Comparison of ENCODE assay signal across 11 cellular contexts in genomic region chr3:124860599-124860998, GRCh38. TPM values are rescaled to one million over a fixed set of nuclear protein-coding genes. Genes with fewer than 3 reads are reported as not detected.
DNase-seq lines count a peak whose midpoint lies in the region; ATAC-seq, FAIRE-seq and TF ChIP-seq lines count a peak whose summit lies in the region.
"Had no signal": no experiment of that assay in that cellular context is flagged by ENCODE, and none has a peak within 500 bp of the region (broad histone marks: within the 10 kb centered on the region; RNA-seq: fewer than 3 reads in every experiment).

No MANE protein-coding gene starts in this region.

- H3K4me1 ChIP-seq in foreskin keratinocyte (peaks cover 27% of the 10 kb centered on the region), pancreas (peaks cover 0 to 4% (median 0%) of the 10 kb centered on the region in 3 donors)
- no peaks in the 10 kb centered on the region for H3K4me1 ChIP-seq in effector memory CD4-positive, alpha-beta T cell (ENCODE audit: control insufficient read depth, insufficient read depth, low read length, poor library complexity, severe bottlenecking)

- H3K27ac ChIP-seq in foreskin keratinocyte (no peak overlapping the region), pancreas (peak overlapping the region in 1 of 4 donors; percentile 13)
- no peak overlapping the region for H3K27ac ChIP-seq in effector memory CD4-positive, alpha-beta T cell (ENCODE audit: insufficient read depth, low read length, poor library complexity, severe bottlenecking)

- no peaks in the 10 kb centered on the region for H3K36me3 ChIP-seq in pancreas
- H3K36me3 ChIP-seq in effector memory CD4-positive, alpha-beta T cell (ENCODE audit: control insufficient read depth, insufficient read depth, low read length): no peaks in the 10 kb centered on the region

- FAIRE-seq in pancreas (lab: Jason Lieb, UNC): no peak

- in situ Hi-C loops in SK-MEL-5 (cut with HindIII; ENCODE audit: low pct_unique_long_range_greater_than_20kb, low sequenced_read_pairs) (no loop called here), KBM-7 (cut with MboI; ENCODE audit: low pct_unique_long_range_greater_than_20kb, low sequenced_read_pairs) (no loop called here)

- DNase-seq in AG20443 (ENCODE audit: low spot score) (peak; percentile 91), SK-MEL-5 (ENCODE audit: low read depth, low spot score) (peak; percentile 58), foreskin keratinocyte (peak; percentile 50 to 81), pancreas (peak in 3 of 6 donors; percentile 39 to 49 (median 46)), KBM-7 (no peak)
- DNase-seq in effector memory CD4-positive, alpha-beta T cell: no peak
- DNase-seq: activated naive CD4-positive, alpha-beta T cell treated with anti-CD3 and anti-CD28 coated beads for 36 hours; NCI-H526 treated with DMSO at 0.1 percent for 48 hours; stimulated activated naive CD8-positive, alpha-beta T cell treated with anti-CD3 and anti-CD28 coated beads, Interleukin-15, Interleukin-2, amounts not matched to agents 100 U/mL and 50 U/mL, for 24 hours had no signal

- H3K27me3 ChIP-seq in foreskin keratinocyte: no peaks in the 10 kb centered on the region
- H3K27me3 ChIP-seq in pancreas: no peaks in the 10 kb centered on the region
- no peaks in the 10 kb centered on the region for H3K27me3 ChIP-seq in effector memory CD4-positive, alpha-beta T cell (replicated peaks; ENCODE audit: control insufficient read depth, insufficient read depth, low read length, poor library complexity, severe bottlenecking)

- no peak overlapping the region for H3K4me3 ChIP-seq in pancreas
- no peak overlapping the region for H3K4me3 ChIP-seq in effector memory CD4-positive, alpha-beta T cell (ENCODE audit: insufficient read depth, low read depth, low read length, poor library complexity, severe bottlenecking)

- 53 to 61% methylated on average over 1 of the region's 1 CpG for WGBS in pancreas, 2 donors

- intact Hi-C loops in pancreas (cut with DNase I): no loop called here

- TF ChIP-seq CTCF in foreskin keratinocyte (conservative IDR thresholded peaks at IDR 0.05): no peak
- TF ChIP-seq CTCF in pancreas (IDR thresholded peaks at IDR 0.05): no peak

- ATAC-seq in foreskin keratinocyte (peak; percentile 52), pancreas (peak; percentile 70 to 82 (median 75)), HG03175 (IDR thresholded peaks at IDR 0.05; ENCODE audit: unreplicated experiment) (no peak), GM18861 (IDR thresholded peaks at IDR 0.05; ENCODE audit: unreplicated experiment) (no peak)
- ATAC-seq: stimulated activated naive CD8-positive, alpha-beta T cell treated with anti-CD3 and anti-CD28 coated beads, Interleukin-15, Interleukin-2, amounts not matched to agents 100 U/mL and 50 U/mL, for 24 hours had no signal

- H3K9me3 ChIP-seq in pancreas: no peaks in the 10 kb centered on the region
- no peaks in the 10 kb centered on the region for H3K9me3 ChIP-seq in effector memory CD4-positive, alpha-beta T cell (ENCODE audit: control insufficient read depth, low read length)

RNA-seq across cellular contexts. Expression of gene ITGB5, which starts 26.6 kb away (rescaled TPM):
- 103 and 116 TPM in 2 replicates for total RNA-seq in SK-MEL-5 (2014; rRNA removed; shearing (Covaris generic))
- 161 and 167 TPM in 2 replicates for polyA plus RNA-seq in SK-MEL-5 (2015; cell fraction: cytosol; rRNA removed)
- polyA plus RNA-seq in SK-MEL-5 (2015; cell fraction: nucleus; rRNA removed): 39.1 and 53.1 TPM in 2 replicates
- total RNA-seq in foreskin keratinocyte (82.0 and 91.9 TPM in 2 replicates), pancreas (10 to 100 TPM; 18.9 to 69.9 (median 27.2) TPM)
- polyA plus RNA-seq in foreskin keratinocyte (70.5 and 97.0 TPM in 2 replicates), pancreas (10 to 100 TPM in 1 of 2 donors, 1 to 10 TPM in 1; 9.5 to 15.1 TPM)

Comparison
In these comparisons a context has a peak if more than half of its experiments do, and no peak if none do; other contexts are left out.
1. DNase-seq: peak in AG20443 (single experiment), SK-MEL-5 (single experiment) and foreskin keratinocyte (2 of 2); none in KBM-7 (single experiment) and effector memory CD4-positive, alpha-beta T cell (0 of 3).
2. ATAC-seq: peak in foreskin keratinocyte (single experiment) and pancreas (4 of 4); none in HG03175 (single experiment) and GM18861 (single experiment).